9 cellular contexts compared by ENCODE assay signal in genomic region chr18:63844254-63844653, GRCh38. TPM values are rescaled to one million over a fixed set of nuclear protein-coding genes. Genes with fewer than 3 reads are reported as not detected.
DNase-seq lines count a peak whose midpoint lies in the region; ATAC-seq and TF ChIP-seq lines count a peak whose summit lies in the region.
"Had no signal": no experiment of that assay in that cellular context is flagged by ENCODE, and none has a peak within 500 bp of the region (broad histone marks: within the 10 kb centered on the region; RNA-seq: fewer than 3 reads in every experiment).

No MANE protein-coding gene starts in this region.

- intact Hi-C loops in A673 (cut with micrococcal nuclease; ENCODE audit: unreplicated experiment) (loop anchor here (1.0 to 10.0 kb wide), 6 partner anchors 103 to 719 kb away; no protein-coding TSS in a partner anchor), thyroid gland (cut with DNase I) (no loop called here)

- H3K9me3 ChIP-seq in A673 (ENCODE audit: low read depth, low read length, poor library complexity, severe bottlenecking), result no peaks in the 10 kb centered on the region
- H3K9me3 ChIP-seq in thyroid gland, result no peaks in the 10 kb centered on the region

- WGBS in thyroid gland, 2 donors, result 9 to 11% methylated on average over 3 of the region's 3 CpGs

- no peaks in the 10 kb centered on the region for H3K36me3 Mint-ChIP-seq in activated CD4-positive, alpha-beta memory T cell treated with anti-CD3 and anti-CD28 coated beads, Interleukin-2, amount 10 ng/mL, durations not matched to agents 7 days and 5 days (ENCODE audit: low read depth)

- no peaks in the 10 kb centered on the region for H3K4me1 Mint-ChIP-seq in activated CD4-positive, alpha-beta memory T cell treated with anti-CD3 and anti-CD28 coated beads, Interleukin-2, amount 10 ng/mL, durations not matched to agents 7 days and 5 days
- H3K4me1 Mint-ChIP-seq: central memory CD8-positive, alpha-beta T cell had no signal

- H3K9me3 Mint-ChIP-seq in activated CD4-positive, alpha-beta memory T cell treated with anti-CD3 and anti-CD28 coated beads, Interleukin-2, amount 10 ng/mL, durations not matched to agents 7 days and 5 days, result no peaks in the 10 kb centered on the region
- H3K9me3 Mint-ChIP-seq: central memory CD8-positive, alpha-beta T cell had no signal

- in situ Hi-C loops in GM13976 (cut with MboI; ENCODE audit: low sequenced_read_pairs, unreplicated experiment), result loop anchor here (10.0 kb wide), 2 partner anchors 91 to 319 kb away; no protein-coding TSS in a partner anchor

- H3K4me1 ChIP-seq in A673 (ENCODE audit: insufficient read depth, low read length, poor library complexity, severe bottlenecking), result peaks cover 43% of the 10 kb centered on the region
- H3K4me1 ChIP-seq in thyroid gland, result no peaks in the 10 kb centered on the region

- peak; percentile 71 for TF ChIP-seq CTCF in A673 (conservative IDR thresholded peaks at IDR 0.05; ENCODE audit: low read depth, low read length)
- peak; percentile 18 for TF ChIP-seq CTCF in GM13976 (IDR thresholded peaks at IDR 0.05; ENCODE audit: borderline replicate concordance, control extremely low read depth, extremely low read depth, insufficient read depth, missing control alignments)
- TF ChIP-seq CTCF in thyroid gland (IDR thresholded peaks at IDR 0.05), result peak in 2 of 6 experiments; percentile 21 to 32

- H3K27ac ChIP-seq in A673 (ENCODE audit: low read depth, low read length, poor library complexity, severe bottlenecking) (peak overlapping the region; percentile 34), thyroid gland (no peak overlapping the region)

- TF ChIP-seq POLR2A in thyroid gland (IDR thresholded peaks at IDR 0.05), result no peak

- H3K4me3 Mint-ChIP-seq in activated CD4-positive, alpha-beta memory T cell treated with anti-CD3 and anti-CD28 coated beads, Interleukin-2, amount 10 ng/mL, durations not matched to agents 7 days and 5 days, result no peak overlapping the region
- H3K4me3 Mint-ChIP-seq: central memory CD8-positive, alpha-beta T cell had no signal

- no peaks in the 10 kb centered on the region for H3K27me3 ChIP-seq in A673 (replicated peaks; ENCODE audit: insufficient read depth, low read depth, low read length, poor library complexity)
- no peaks in the 10 kb centered on the region for H3K27me3 ChIP-seq in thyroid gland

- CTCF ChIA-PET in A673 (lab: Charles Lee), result interaction anchor here (2.0 kb wide), 1 partner anchor 326 kb away, joined by 5 read pairs; no protein-coding TSS in a partner anchor
- CTCF ChIA-PET in activated CD4-positive, alpha-beta memory T cell treated with anti-CD3 and anti-CD28 coated beads, Interleukin-2, amount 10 ng/mL, durations not matched to agents 7 days and 5 days (lab: Charles Lee), result interaction anchor here (0.8 to 2.6 kb wide), 5 partner anchors 20 to 326 kb away, joined by 3 to 14 read pairs (median 10); no protein-coding TSS in a partner anchor

- peaks cover 32% of the 10 kb centered on the region for H3K27me3 Mint-ChIP-seq in activated CD4-positive, alpha-beta memory T cell treated with anti-CD3 and anti-CD28 coated beads, Interleukin-2, amount 10 ng/mL, durations not matched to agents 7 days and 5 days

- POLR2A ChIA-PET in A673 (lab: Charles Lee; ENCODE audit: low non-redundant PET), result no interaction called here
- POLR2A ChIA-PET in activated CD4-positive, alpha-beta memory T cell treated with anti-CD3 and anti-CD28 coated beads, Interleukin-2, amount 10 ng/mL, durations not matched to agents 7 days and 5 days (lab: Charles Lee), result interaction anchor here (0.6 kb wide), 1 partner anchor 1635 kb away, joined by 5 read pairs; no protein-coding TSS in a partner anchor

- no TSS peak for BruUV-seq in A673 (replicated peaks; lab: Mats Ljungman, UMichigan)

- no peaks in the 10 kb centered on the region for H3K36me3 ChIP-seq in A673 (ENCODE audit: insufficient read depth, low read length, poor library complexity, severe bottlenecking)
- H3K36me3 ChIP-seq in thyroid gland, result no peaks in the 10 kb centered on the region

- DNase-seq in A673 (ENCODE audit: low spot score) (peak; percentile 80), GM13976 (ENCODE audit: low spot score) (no peak), OCI-M1 (lab: John Stamatoyannopoulos, UW) (peak; percentile 69), glomerular visceral epithelial cell (ENCODE audit: extremely low spot score) (peak; percentile 48), thyroid gland (no peak)
- DNase-seq in activated CD4-positive, alpha-beta memory T cell treated with anti-CD3 and anti-CD28 coated beads, Interleukin-2, amount 10 ng/mL, durations not matched to agents 7 days and 5 days, result no peak

- no peak overlapping the region for H3K27ac Mint-ChIP-seq in activated CD4-positive, alpha-beta memory T cell treated with anti-CD3 and anti-CD28 coated beads, Interleukin-2, amount 10 ng/mL, durations not matched to agents 7 days and 5 days

- H3K4me3 ChIP-seq in A673 (ENCODE audit: low read depth, low read length, poor library complexity, severe bottlenecking), result no peak overlapping the region
- no peak overlapping the region for H3K4me3 ChIP-seq in thyroid gland (replicated peaks in 1 of 3)

- ATAC-seq in HG03159 (IDR thresholded peaks at IDR 0.05; ENCODE audit: unreplicated experiment) (peak; percentile 48), HG03469 (IDR thresholded peaks at IDR 0.05; ENCODE audit: unreplicated experiment) (no peak)

RNA-seq across cellular contexts. Expression of gene SERPINB2, which starts 43.3 kb away (rescaled TPM):
- total RNA-seq in A673 (2021) (1.7 and 2.5 TPM in 2 replicates), thyroid gland (under 1 TPM in 2 of 4 donors, not detected in 2; 0.22 to 0.67 TPM)
- not detected for total RNA-seq in activated CD4-positive, alpha-beta memory T cell treated with anti-CD3 and anti-CD28 coated beads, Interleukin-2, amount 10 ng/mL, durations not matched to agents 7 days and 5 days

Comparison
In these comparisons a context has a peak if more than half of its experiments do, and no peak if none do; other contexts are left out.
1. DNase-seq: peak in A673 (single experiment), OCI-M1 (single experiment) and glomerular visceral epithelial cell (single experiment); none in GM13976 (single experiment), thyroid gland (0 of 2) and activated CD4-positive, alpha-beta memory T cell treated with anti-CD3 and anti-CD28 coated beads, Interleukin-2, amount 10 ng/mL, durations not matched to agents 7 days and 5 days (single experiment).